ENCODE assay signal across 9 cellular contexts in genomic region chr13:52450012-52450792, GRCh38. TPM values are rescaled to one million over a fixed set of nuclear protein-coding genes. Genes with fewer than 3 reads are reported as not detected.
DNase-seq lines count a peak whose midpoint lies in the region; ATAC-seq, FAIRE-seq and TF ChIP-seq lines count a peak whose summit lies in the region.
"Had no signal": no experiment of that assay in that cellular context is flagged by ENCODE, and none has a peak within 500 bp of the region (broad histone marks: within the 10 kb centered on the region; RNA-seq: fewer than 3 reads in every experiment).

VPS36 (minus strand) TSS chr13:52450634; CDS start chr13:52450594, 40 bp downstream.

- no peak for FAIRE-seq in bronchial epithelial cell (lab: Jason Lieb, UNC)
- FAIRE-seq: TTC549 had no signal

- H3K36me3 ChIP-seq in bronchial epithelial cell (ENCODE audit: control insufficient read depth, insufficient read depth, low read length), result no peaks in the 10 kb centered on the region

- ATAC-seq in GM18873 (IDR thresholded peaks at IDR 0.05; ENCODE audit: low FRiP score, unreplicated experiment), result peak; percentile 57
- peak; percentile 62 for ATAC-seq in HG03139 (IDR thresholded peaks at IDR 0.05; ENCODE audit: unreplicated experiment)

- no peaks in the 10 kb centered on the region for H3K27me3 ChIP-seq in bronchial epithelial cell (ENCODE audit: control insufficient read depth, insufficient read depth, low read length)

- H3K4me3 ChIP-seq in WI38 (ENCODE audit: low read depth, low read length) (peak within 1 kb of the TSS; percentile 64), bronchial epithelial cell (ENCODE audit: low read depth, low read length) (peak within 1 kb of the TSS; percentile 82)

- DNase-seq in AG08395 (ENCODE audit: low spot score) (peak; percentile 92), NCI-H2227 (lab: John Stamatoyannopoulos, UW; ENCODE audit: unreplicated experiment) (peak; percentile 96), bronchial epithelial cell (ENCODE audit: low read depth) (peak; percentile 75), iPS-NIHi7 (ENCODE audit: extremely low spot score) (peak; percentile 92), smooth muscle cell of the brain vasculature (ENCODE audit: low read depth, low spot score) (peak; percentile 88)

- TF ChIP-seq CTCF in WI38 (IDR thresholded peaks at IDR 0.05; ENCODE audit: low read depth, low read length), result peak; percentile 84
- TF ChIP-seq CTCF in bronchial epithelial cell (IDR thresholded peaks at IDR 0.05; ENCODE audit: insufficient read depth, low read length, severe bottlenecking), result peak; percentile 99

RNA-seq across cellular contexts. Expression of gene VPS36, which starts in this region (rescaled TPM):
- total RNA-seq in bronchial epithelial cell, result 24.5 and 25.5 TPM in 2 replicates

Comparison
In these comparisons a context has a peak if more than half of its experiments do, and no peak if none do; other contexts are left out.
1. Peak in every context shown above with its lines: DNase-seq, ATAC-seq and H3K4me3 ChIP-seq.